18 cellular contexts compared by ENCODE assay signal in the genomic region with DNA sequence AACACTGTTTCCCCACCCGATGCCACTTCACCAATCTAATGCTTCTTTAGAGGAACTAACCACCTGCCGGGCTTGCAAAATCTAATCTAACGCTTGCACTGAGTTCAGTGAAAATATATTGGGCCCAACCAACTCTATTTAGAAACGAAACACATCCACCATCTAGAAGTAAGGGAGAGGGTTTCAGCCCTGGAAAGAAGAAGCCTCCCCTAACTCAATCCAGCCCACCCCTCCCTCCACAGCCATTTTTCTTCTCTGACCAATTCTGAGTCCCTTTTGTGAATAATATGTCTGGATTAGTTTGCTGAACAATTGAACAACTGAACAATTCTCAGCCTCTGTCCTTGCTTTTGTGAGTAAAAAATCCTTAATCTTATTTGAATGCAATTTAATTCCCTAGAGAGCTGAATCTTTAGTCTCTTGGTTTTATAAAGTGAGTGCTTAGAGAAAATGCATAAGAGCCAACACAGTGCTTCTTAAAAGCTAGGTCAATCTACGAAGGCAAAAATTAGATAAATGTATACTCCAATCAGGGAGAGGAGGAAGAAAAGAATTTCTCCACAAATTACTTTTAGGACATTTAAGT.
"Had no signal": no experiment of that assay in that cellular context is flagged by ENCODE, and none has a peak within 500 bp of the region (broad histone marks: within the 10 kb centered on the region; RNA-seq: fewer than 3 reads in every experiment).

No MANE protein-coding gene starts in this region.

- H3K36me3 ChIP-seq: ovary, right lobe of liver, transverse colon had no signal

- H3K27me3 ChIP-seq: ovary, right lobe of liver, transverse colon, vagina had no signal

- H3K9me3 ChIP-seq: ovary, psoas muscle, right lobe of liver, transverse colon, vagina had no signal

- H3K27ac ChIP-seq: ovary, psoas muscle, right lobe of liver, transverse colon, vagina had no signal

- H3K4me3 ChIP-seq: coronary artery, ovary, psoas muscle, right lobe of liver, transverse colon, vagina had no signal

- H3K4me1 ChIP-seq: psoas muscle, right lobe of liver had no signal

- DNase-seq: activated CD4-positive, alpha-beta T cell treated with anti-CD3 and anti-CD28 coated beads, Interleukin-2, amount 10 ng/mL, durations not matched to agents 7 days and 5 days; activated CD8-positive, alpha-beta memory T cell treated with anti-CD3 and anti-CD28 coated beads for 24 hours; activated CD8-positive, alpha-beta memory T cell treated with anti-CD3 and anti-CD28 coated beads, Interleukin-2, amount 50 U/mL, for 48 hours; activated effector memory CD4-positive, alpha-beta T cell treated with Interleukin-2 at 50 U/mL for 16 hours; activated naive CD4-positive, alpha-beta T cell treated with anti-CD3 and anti-CD28 coated beads, Interleukin-2, amount 10 ng/mL, durations not matched to agents 7 days and 5 days; activated T-cell treated with anti-CD3 and anti-CD28 coated beads, Interleukin-2, amount 50 U/mL, for 48 hours; aorta; erythroblast; ovary; psoas muscle; right lobe of liver; small intestine; stimulated activated CD4-positive, alpha-beta T cell treated with anti-CD3 and anti-CD28 coated beads, Interleukin-15, amount 100 ng/mL, for 24 hours; stimulated activated CD4-positive, alpha-beta T cell treated with anti-CD3 and anti-CD28 coated beads, Interleukin-2, amount 100 ng/mL, for 48 hours; T-helper 9 cell; transverse colon had no signal
